31 cellular contexts compared by ENCODE assay signal in the genomic region with DNA sequence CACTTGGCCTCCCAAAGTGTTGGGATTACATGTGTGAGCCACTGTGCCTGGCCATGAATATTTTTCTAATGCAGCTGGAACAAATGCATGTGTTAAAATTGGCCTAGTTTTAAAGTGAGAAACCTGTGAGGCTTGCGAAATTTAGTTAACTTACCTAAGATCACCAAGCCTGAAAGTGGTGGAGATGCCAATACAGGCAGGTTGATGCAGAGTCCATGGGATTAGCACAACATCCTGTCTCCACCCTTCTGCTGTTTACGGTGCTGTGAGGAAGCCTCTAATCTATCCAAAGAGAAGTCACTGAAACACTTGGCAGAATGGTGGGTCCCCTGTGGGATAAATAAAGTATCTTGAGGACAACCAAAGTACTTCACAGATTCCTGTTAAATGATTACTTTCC.
"Had no signal": no experiment of that assay in that cellular context is flagged by ENCODE, and none has a peak within 500 bp of the region (broad histone marks: within the 10 kb centered on the region; RNA-seq: fewer than 3 reads in every experiment).

No MANE protein-coding gene starts in this region.

- H3K27ac ChIP-seq: ascending aorta, VCaP had no signal

- H3K4me3 ChIP-seq: ascending aorta, K562, MG63 had no signal

- H3K27me3 Mint-ChIP-seq: activated B cell treated with CpG ODN at 0.5 μM for 24 hours; activated CD8-positive, alpha-beta T cell treated with anti-CD3 and anti-CD28 coated beads for 36 hours; activated naive CD4-positive, alpha-beta T cell treated with anti-CD3 and anti-CD28 coated beads, Interleukin-2, amount 50 U/mL, for 24 hours; activated naive CD8-positive, alpha-beta T cell treated with anti-CD3 and anti-CD28 coated beads, Interleukin-2, amount 10 ng/mL, durations not matched to agents 7 days and 5 days; T-cell had no signal

- DNase-seq: activated B cell treated with CpG ODN at 0.5 μM for 24 hours; activated CD4-positive, alpha-beta T cell treated with anti-CD3 and anti-CD28 coated beads for 4 hours; activated CD4-positive, CD25-positive, alpha-beta regulatory T cell treated with anti-CD3 and anti-CD28 coated beads, Interleukin-2, amount 50 U/mL, for 72 hours; activated CD8-positive, alpha-beta T cell treated with anti-CD3 and anti-CD28 coated beads for 36 hours; activated gamma-delta T cell; activated naive CD4-positive, alpha-beta T cell treated with Interleukin-2 at 50 U/mL for 16 hours; activated naive CD8-positive, alpha-beta T cell treated with anti-CD3 and anti-CD28 coated beads, Interleukin-2, amount 10 ng/mL, durations not matched to agents 7 days and 5 days; activated T-cell treated with anti-CD3 and anti-CD28 coated beads, Interleukin-2, amount 50 U/mL, for 1 hour; amygdala; caudate nucleus; IMR-90; MG63; NCI-H1092; NCI-H1436 treated with DMSO at 0.1 percent for 48 hours; NCI-H1694 treated with DMSO at 0.1 percent for 48 hours; NCI-H2029; NCI-H510A; NCI-H526 treated with DMSO at 0.1 percent for 48 hours; NCI-H774; SIG-M5; T-cell; T-helper 2 cell; T-helper 9 cell had no signal

- FAIRE-seq: K562 had no signal

- H3K9me3 Mint-ChIP-seq: activated B cell treated with CpG ODN at 0.5 μM for 24 hours; activated CD8-positive, alpha-beta T cell treated with anti-CD3 and anti-CD28 coated beads for 36 hours; activated naive CD8-positive, alpha-beta T cell treated with anti-CD3 and anti-CD28 coated beads, Interleukin-2, amount 10 ng/mL, durations not matched to agents 7 days and 5 days; activated T-helper 2 cell treated with anti-CD3 and anti-CD28 coated beads, Interferon-gamma antibody, Interleukin-2, Interleukin-4, amounts not matched to agents 10 μg/mL and 5 μg/mL and 100 μg/mL, durations not matched to agents 14 hours and 24 hours and 36 hours; T-cell had no signal

- H3K36me3 ChIP-seq: MG63 had no signal

- ATAC-seq: activated CD8-positive, alpha-beta T cell treated with anti-CD3 and anti-CD28 coated beads for 36 hours; K562; Panc1; Right ventricle myocardium inferior; SK-N-SH treated with all-trans-retinoic acid at 6 μM for 48 hours; T-cell had no signal

- H3K4me1 Mint-ChIP-seq: activated B cell treated with CpG ODN at 0.5 μM for 24 hours; activated naive CD8-positive, alpha-beta T cell treated with anti-CD3 and anti-CD28 coated beads, Interleukin-2, amount 10 ng/mL, durations not matched to agents 7 days and 5 days had no signal

- H3K4me3 Mint-ChIP-seq: activated B cell treated with CpG ODN at 0.5 μM for 24 hours; activated CD8-positive, alpha-beta T cell treated with anti-CD3 and anti-CD28 coated beads for 36 hours; activated naive CD4-positive, alpha-beta T cell treated with anti-CD3 and anti-CD28 coated beads, Interleukin-2, amount 50 U/mL, for 24 hours; activated naive CD8-positive, alpha-beta T cell treated with anti-CD3 and anti-CD28 coated beads, Interleukin-2, amount 10 ng/mL, durations not matched to agents 7 days and 5 days; T-cell had no signal

- H3K9me3 ChIP-seq: ascending aorta, MG63 had no signal

- H3K27me3 ChIP-seq: ascending aorta, MG63 had no signal

- H3K27ac Mint-ChIP-seq: activated B cell treated with CpG ODN at 0.5 μM for 24 hours; activated CD8-positive, alpha-beta T cell treated with anti-CD3 and anti-CD28 coated beads for 36 hours; activated naive CD4-positive, alpha-beta T cell treated with anti-CD3 and anti-CD28 coated beads, Interleukin-2, amount 50 U/mL, for 24 hours; activated naive CD8-positive, alpha-beta T cell treated with anti-CD3 and anti-CD28 coated beads, Interleukin-2, amount 10 ng/mL, durations not matched to agents 7 days and 5 days; activated T-helper 2 cell treated with anti-CD3 and anti-CD28 coated beads, Interferon-gamma antibody, Interleukin-2, Interleukin-4, amounts not matched to agents 10 μg/mL and 5 μg/mL and 100 μg/mL, durations not matched to agents 14 hours and 24 hours and 36 hours; T-cell had no signal
